ENCODE assay signal across 8 cellular contexts in genomic region chr12:86914716-86915115, GRCh38.
DNase-seq lines count a peak whose midpoint lies in the region; ATAC-seq and TF ChIP-seq lines count a peak whose summit lies in the region.

No MANE protein-coding gene starts in this region.

- H3K27ac Mint-ChIP-seq in Calu3 (ENCODE audit: unreplicated experiment) (no peak overlapping the region), natural killer cell (no peak overlapping the region)

- no peaks in the 10 kb centered on the region for H3K27me3 Mint-ChIP-seq in Calu3 (ENCODE audit: unreplicated experiment)
- H3K27me3 Mint-ChIP-seq in natural killer cell (ENCODE audit: low read depth in 2 of 2) = no peaks in the 10 kb centered on the region

- H3K4me3 Mint-ChIP-seq in Calu3 (ENCODE audit: low read depth, unreplicated experiment) (no peak overlapping the region), natural killer cell (no peak overlapping the region)

- DNase-seq in Calu3 = peak; percentile 56
- peak; percentile 31 to 68 for DNase-seq in Kasumi-1 (lab: John Stamatoyannopoulos, UW)
- peak; percentile 75 for DNase-seq in amniotic epithelial cell (ENCODE audit: low read depth)
- peak; percentile 54 for DNase-seq in kidney glomerular epithelial cell (lab: John Stamatoyannopoulos, UW)
- no peak for DNase-seq in natural killer cell
- DNase-seq in sciatic nerve (ENCODE audit: low spot score) = no peak

- TF ChIP-seq CTCF in Calu3 (IDR thresholded peaks at IDR 0.05; ENCODE audit: unreplicated experiment) = peak; percentile 44
- no peak for TF ChIP-seq CTCF in natural killer cell (IDR thresholded peaks at IDR 0.05)

- intact Hi-C loops in Calu3 (cut with micrococcal nuclease; ENCODE audit: unreplicated experiment) = loop anchor here (2.0 to 5.0 kb wide), 4 partner anchors 428 to 1038 kb away; no protein-coding TSS in a partner anchor
- intact Hi-C loops in natural killer cell (cut with micrococcal nuclease) = no loop called here
- intact Hi-C loops in sciatic nerve (cut with DNase I) = no loop called here

- no peaks in the 10 kb centered on the region for H3K36me3 Mint-ChIP-seq in Calu3 (ENCODE audit: insufficient read depth, unreplicated experiment)
- H3K36me3 Mint-ChIP-seq in natural killer cell = no peaks in the 10 kb centered on the region

- ATAC-seq in GM19023 (IDR thresholded peaks at IDR 0.05; ENCODE audit: unreplicated experiment) (no peak), natural killer cell (no peak), GM21360 (IDR thresholded peaks at IDR 0.05; ENCODE audit: unreplicated experiment) (no peak), sciatic nerve (no peak)

- H3K4me1 Mint-ChIP-seq in Calu3 (ENCODE audit: low read depth, unreplicated experiment) = no peaks in the 10 kb centered on the region
- H3K4me1 Mint-ChIP-seq in natural killer cell = no peaks in the 10 kb centered on the region

- CTCF ChIA-PET in Calu3 (lab: Charles Lee) = interaction anchor here (0.6 to 1.2 kb wide), 3 partner anchors 48 to 650 kb away, joined by 3 read pairs; no protein-coding TSS in a partner anchor

- no TSS peak for BruUV-seq in Calu3 (replicated peaks; lab: Mats Ljungman, UMichigan)

- H3K9me3 Mint-ChIP-seq in Calu3 (ENCODE audit: low read depth, unreplicated experiment) (peaks cover 6% of the 10 kb centered on the region), natural killer cell (peaks cover 9 to 12% of the 10 kb centered on the region in 2 donors)

Comparison
In these comparisons a context has a peak if more than half of its experiments do, and no peak if none do; other contexts are left out.
1. DNase-seq: peak in Calu3 (single experiment), Kasumi-1 (2 of 2), amniotic epithelial cell (single experiment) and kidney glomerular epithelial cell (single experiment); none in natural killer cell (single experiment) and sciatic nerve (single experiment).